Comparison of ENCODE assay signal across 9 cellular contexts in the genomic region with DNA sequence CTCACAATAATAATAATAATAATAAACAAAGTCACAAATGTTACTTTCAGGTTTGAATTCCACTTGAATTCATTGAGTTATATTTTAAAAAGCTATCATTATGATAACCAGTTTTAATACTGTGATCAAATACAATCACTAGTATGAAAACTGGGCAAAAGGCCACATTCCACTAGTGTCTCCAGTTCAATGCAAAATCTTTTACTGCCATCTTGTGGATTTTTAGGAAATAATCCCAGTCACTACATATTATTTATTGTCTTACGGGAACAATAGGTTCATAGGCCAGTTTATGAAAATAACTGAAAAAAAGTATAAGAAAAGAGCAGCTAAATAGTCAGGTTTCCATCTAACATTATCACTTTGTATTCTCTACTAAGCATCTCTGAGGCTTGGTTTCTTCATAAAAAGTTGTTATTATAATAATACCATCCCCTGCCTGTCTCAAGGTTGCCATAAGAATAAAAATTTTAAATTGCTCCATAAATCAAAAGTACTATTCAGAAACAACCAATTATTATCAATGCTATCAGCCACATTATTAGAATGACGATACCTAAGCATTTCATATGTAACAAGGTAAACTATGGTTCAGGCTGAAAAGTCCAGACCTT.
DNase-seq lines count a peak whose midpoint lies in the region; ATAC-seq, FAIRE-seq and TF ChIP-seq lines count a peak whose summit lies in the region.
"Had no signal": no experiment of that assay in that cellular context is flagged by ENCODE, and none has a peak within 500 bp of the region (broad histone marks: within the 10 kb centered on the region; RNA-seq: fewer than 3 reads in every experiment).

No MANE protein-coding gene starts in this region.

- no peak overlapping the region for H2AFZ ChIP-seq in endothelial cell of umbilical vein (ENCODE audit: low read depth, low read length)

- no peaks in the 10 kb centered on the region for H3K9me3 ChIP-seq in endothelial cell of umbilical vein (replicated peaks; ENCODE audit: control insufficient read depth, insufficient read depth, low read length)
- H3K9me3 ChIP-seq: BLaER1 treated with 17β-estradiol and CSF1 and Interleukin-3, amounts not matched to agents 10 nM and 100 nM had no signal

- H3K79me2 ChIP-seq in endothelial cell of umbilical vein (ENCODE audit: control insufficient read depth, insufficient read depth, low read length): no peaks in the 10 kb centered on the region

- CTCF ChIA-PET in endothelial cell of umbilical vein (lab: Charles Lee): interaction anchor here (0.7 to 6.5 kb wide), 27 partner anchors 8 to 1141 kb away, joined by 3 to 113 read pairs (median 4); no protein-coding TSS in a partner anchor

- dilution Hi-C loops in endothelial cell of umbilical vein (cut with MboI; ENCODE audit: extremely low pct_ligation_motif_present, low sequenced_read_pairs): no loop called here

- no peaks in the 10 kb centered on the region for H3K27me3 Mint-ChIP-seq in nephron (ENCODE audit: low read depth)

- BruUV-seq in endothelial cell of umbilical vein (replicated peaks; lab: Mats Ljungman, UMichigan): no TSS peak

- ATAC-seq in GM18505 (IDR thresholded peaks at IDR 0.05; ENCODE audit: unreplicated experiment) (no peak), GM19455 (IDR thresholded peaks at IDR 0.05; ENCODE audit: unreplicated experiment) (no peak)

- H3K9ac ChIP-seq in endothelial cell of umbilical vein (replicated peaks; ENCODE audit: extremely low read depth, insufficient read depth, low read length): no peak overlapping the region
- H3K9ac ChIP-seq: BLaER1 treated with 17β-estradiol and CSF1 and Interleukin-3, amounts not matched to agents 10 nM and 100 nM had no signal

- POLR2A ChIA-PET in endothelial cell of umbilical vein (lab: Charles Lee): no interaction called here

- H3K27ac Mint-ChIP-seq in nephron: no peak overlapping the region

- intact Hi-C loops in endothelial cell of umbilical vein (cut with micrococcal nuclease): loop anchor here (1.0 to 5.0 kb wide), 6 partner anchors 527 to 1102 kb away; a partner anchor contains a TSS

- no peaks in the 10 kb centered on the region for H3K9me1 ChIP-seq in endothelial cell of umbilical vein (replicated peaks; ENCODE audit: control insufficient read depth, extremely low read depth, insufficient read depth, low read length)

- no peak for FAIRE-seq in endothelial cell of umbilical vein (lab: Jason Lieb, UNC)

- no peak overlapping the region for H3K27ac ChIP-seq in endothelial cell of umbilical vein (ENCODE audit: insufficient read depth, low read depth, low read length)
- H3K27ac ChIP-seq: BLaER1 treated with 17β-estradiol and CSF1 and Interleukin-3, amounts not matched to agents 10 nM and 100 nM had no signal

- no peaks in the 10 kb centered on the region for H3K36me3 Mint-ChIP-seq in nephron (ENCODE audit: low read depth)

- no peak overlapping the region for H3K4me3 ChIP-seq in endothelial cell of umbilical vein (replicated peaks in 1 of 3; ENCODE audit: insufficient read depth in 1 of 3, low read depth in 1 of 3, low read length in 3 of 3)
- H3K4me3 ChIP-seq: BLaER1 treated with 17β-estradiol and CSF1 and Interleukin-3, amounts not matched to agents 10 nM and 100 nM had no signal

- H4K20me1 ChIP-seq in endothelial cell of umbilical vein (replicated peaks; ENCODE audit: control insufficient read depth, extremely low read depth, insufficient read depth, low read length): no peaks in the 10 kb centered on the region
- H4K20me1 ChIP-seq: BLaER1 treated with 17β-estradiol and CSF1 and Interleukin-3, amounts not matched to agents 10 nM and 100 nM had no signal

- no peak for TF ChIP-seq POLR2A in endothelial cell of umbilical vein (IDR thresholded peaks at IDR 0.05; ENCODE audit: low read depth, low read length)
- TF ChIP-seq POLR2A in GM18505 (IDR thresholded peaks at IDR 0.05; ENCODE audit: borderline replicate concordance, extremely low read depth, insufficient read depth, insufficient read length): no peak

- DNase-seq in NCI-H2081 (lab: John Stamatoyannopoulos, UW) (peak; percentile 31 to 64), NCI-H2081 treated with DMSO at 0.1 percent for 48 hours (lab: John Stamatoyannopoulos, UW) (no peak), HuH-7 (ENCODE audit: low spot score) (peak; percentile 4), OCI-M1 (lab: John Stamatoyannopoulos, UW) (peak; percentile 90), endothelial cell of umbilical vein (ENCODE audit: low read depth, low spot score) (peak; percentile 65)

- no peaks in the 10 kb centered on the region for H3K4me1 ChIP-seq in endothelial cell of umbilical vein (ENCODE audit: control insufficient read depth, extremely low read depth, insufficient read depth, low read length)

- no peaks in the 10 kb centered on the region for H3K36me3 ChIP-seq in endothelial cell of umbilical vein (ENCODE audit: control insufficient read depth in 2 of 2, extremely low read depth in 1 of 2, insufficient read depth in 2 of 2, low read length in 2 of 2)
- H3K36me3 ChIP-seq: BLaER1 treated with 17β-estradiol and CSF1 and Interleukin-3, amounts not matched to agents 10 nM and 100 nM had no signal

- no peak overlapping the region for H3K4me2 ChIP-seq in endothelial cell of umbilical vein (ENCODE audit: insufficient read depth, low read length)
- H3K4me2 ChIP-seq: BLaER1 treated with 17β-estradiol and CSF1 and Interleukin-3, amounts not matched to agents 10 nM and 100 nM had no signal

- H3K9me3 Mint-ChIP-seq in nephron: no peaks in the 10 kb centered on the region

- no peaks in the 10 kb centered on the region for H3K4me1 Mint-ChIP-seq in nephron

- peaks cover 0 to 2% of the 10 kb centered on the region in 2 experiments for H3K27me3 ChIP-seq in endothelial cell of umbilical vein (ENCODE audit: control insufficient read depth in 2 of 2, insufficient read depth in 2 of 2, low read length in 2 of 2)
- H3K27me3 ChIP-seq: BLaER1 treated with 17β-estradiol and CSF1 and Interleukin-3, amounts not matched to agents 10 nM and 100 nM had no signal

- peak; percentile 18 to 23 for TF ChIP-seq CTCF in endothelial cell of umbilical vein (IDR thresholded peaks at IDR 0.05; ENCODE audit: extremely low read depth in 1 of 2, insufficient read depth in 1 of 2, low read depth in 1 of 2, low read length in 2 of 2)
- TF ChIP-seq CTCF in nephron (IDR thresholded peaks at IDR 0.05; ENCODE audit: unreplicated experiment in 3 of 3): peak; percentile 61 to 76 (median 66)

- no peak overlapping the region for H3K4me3 Mint-ChIP-seq in nephron

TF ChIP-seq in endothelial cell of umbilical vein, 7 proteins besides CTCF, POLR2A, EP300 and RAD21:
- no peak for TF ChIP-seq EZH2 (IDR thresholded peaks at IDR 0.05; ENCODE audit: borderline replicate concordance, low read depth, low read length, severe bottlenecking)
